Comparison of ENCODE assay signal across 16 cellular contexts in genomic region chr5:169785731-169786130, GRCh38.
DNase-seq lines count a peak whose midpoint lies in the region; TF ChIP-seq lines count a peak whose summit lies in the region.
"Had no signal": no experiment of that assay in that cellular context is flagged by ENCODE, and none has a peak within 500 bp of the region (broad histone marks: within the 10 kb centered on the region; RNA-seq: fewer than 3 reads in every experiment).

No MANE protein-coding gene starts in this region.

- H3K27ac Mint-ChIP-seq in MCF 10A (ENCODE audit: low read depth, unreplicated experiment): peak overlapping the region; percentile 3
- H3K27ac Mint-ChIP-seq: CD8-positive, alpha-beta T cell had no signal

- no peak overlapping the region for H2BK12ac ChIP-seq in mesenchymal stem cell (ENCODE audit: low read length in 2 of 2)

- H3K14ac ChIP-seq in mesenchymal stem cell (ENCODE audit: low read length in 2 of 2): no peak overlapping the region

- H3K4me3 ChIP-seq in breast epithelium: no peak overlapping the region
- H3K4me3 ChIP-seq in SJSA1: no peak overlapping the region
- no peak overlapping the region for H3K4me3 ChIP-seq in mesenchymal stem cell (ENCODE audit: insufficient read depth in 1 of 2, low read depth in 1 of 2, low read length in 2 of 2)
- H3K4me3 ChIP-seq: BLaER1 treated with 17β-estradiol and CSF1 and Interleukin-3, amounts not matched to agents 10 nM and 100 nM; MG63 had no signal

- no peak overlapping the region for H2BK15ac ChIP-seq in mesenchymal stem cell (ENCODE audit: low read depth, poor library complexity, severe bottlenecking)

- CTCF ChIA-PET in MCF 10A (lab: Yijun Ruan, JAX): interaction anchor here (0.6 kb wide), 1 partner anchor 15 kb away, joined by 3 read pairs; no protein-coding TSS in a partner anchor

- H4K8ac ChIP-seq in mesenchymal stem cell (ENCODE audit: low read length): no peak overlapping the region

- H2AK5ac ChIP-seq in mesenchymal stem cell (ENCODE audit: low read length, severe bottlenecking): no peak overlapping the region

- no peak overlapping the region for H3K18ac ChIP-seq in mesenchymal stem cell (ENCODE audit: low read depth in 1 of 2, low read length in 2 of 2)

- no peaks in the 10 kb centered on the region for H3K27me3 Mint-ChIP-seq in MCF 10A (ENCODE audit: insufficient read depth, unreplicated experiment)

- H3K4me1 ChIP-seq in breast epithelium: no peaks in the 10 kb centered on the region
- peaks cover 54% of the 10 kb centered on the region for H3K4me1 ChIP-seq in SJSA1 (replicated peaks)
- peaks cover 6% of the 10 kb centered on the region for H3K4me1 ChIP-seq in mesenchymal stem cell (ENCODE audit: control insufficient read depth, insufficient read depth, low read depth, low read length)
- H3K4me1 ChIP-seq: BLaER1 treated with 17β-estradiol and CSF1 and Interleukin-3, amounts not matched to agents 10 nM and 100 nM had no signal

- 20% methylated on average over 2 of the region's 2 CpGs for WGBS in mesenchymal stem cell

- H3K36me3 ChIP-seq in breast epithelium: no peaks in the 10 kb centered on the region
- H3K36me3 ChIP-seq in SJSA1: no peaks in the 10 kb centered on the region; the same call in 1 of the 2 replicates
- no peaks in the 10 kb centered on the region for H3K36me3 ChIP-seq in mesenchymal stem cell (ENCODE audit: control insufficient read depth in 1 of 2, insufficient read depth in 2 of 2, low read depth in 1 of 2, low read length in 2 of 2)
- H3K36me3 ChIP-seq: MG63 had no signal

- H3K9ac ChIP-seq in mesenchymal stem cell (ENCODE audit: low read length): no peak overlapping the region
- H3K9ac ChIP-seq: BLaER1 treated with 17β-estradiol and CSF1 and Interleukin-3, amounts not matched to agents 10 nM and 100 nM had no signal

- intact Hi-C loops in MCF 10A (cut with micrococcal nuclease) (no loop called here), breast epithelium (cut with DNase I; ENCODE audit: low total_unique reads) (loop anchor here (5.0 kb wide), 1 partner anchor 547 kb away; no protein-coding TSS in a partner anchor)

- peak overlapping the region; percentile 27 for H2AFZ ChIP-seq in mesenchymal stem cell (ENCODE audit: low read depth, low read length)

- DNase-seq in MCF 10A (ENCODE audit: unreplicated experiment) (no peak), breast epithelium (ENCODE audit: low spot score in 2 of 2) (no peak), SJSA1 (ENCODE audit: low read depth in 1 of 2, low spot score in 2 of 2) (no peak), mesenchymal stem cell (no peak), NCI-H226 (no peak), iPS-NIHi7 (ENCODE audit: extremely low spot score) (no peak), hypothalamus (lab: John Stamatoyannopoulos, UW) (no peak)
- DNase-seq: CD8-positive, alpha-beta T cell; NCI-H1048; NCI-H1436 treated with DMSO at 0.1 percent for 48 hours; NCI-H2029 treated with DMSO at 0.1 percent for 48 hours; NCI-H2171 treated with DMSO at 0.1 percent for 48 hours; NK-92 treated with Interleukin-12 subunit alpha and Interleukin-12 subunit beta, amount 100 ng/mL, for 24 hours; SHP77 had no signal

- H4K91ac ChIP-seq in mesenchymal stem cell (ENCODE audit: low read length): no peak overlapping the region

- no peak for TF ChIP-seq CTCF in MCF 10A (IDR thresholded peaks at IDR 0.05; ENCODE audit: unreplicated experiment)
- TF ChIP-seq CTCF in breast epithelium (IDR thresholded peaks at IDR 0.05): no peak

- POLR2A ChIA-PET in MCF 10A (lab: Yijun Ruan, JAX): no interaction called here

- BruUV-seq in MCF 10A (replicated peaks; lab: Mats Ljungman, UMichigan): no TSS peak

- no peaks in the 10 kb centered on the region for H3K79me1 ChIP-seq in mesenchymal stem cell (replicated peaks; ENCODE audit: low read length, poor library complexity, severe bottlenecking)

- H3K4me2 ChIP-seq in mesenchymal stem cell (ENCODE audit: low read length, poor library complexity, severe bottlenecking): no peak overlapping the region
- H3K4me2 ChIP-seq: BLaER1 treated with 17β-estradiol and CSF1 and Interleukin-3, amounts not matched to agents 10 nM and 100 nM had no signal

- H2BK120ac ChIP-seq in mesenchymal stem cell (ENCODE audit: low read depth, low read length): no peak overlapping the region

- H3K23ac ChIP-seq in mesenchymal stem cell (ENCODE audit: low read length in 2 of 2): no peak overlapping the region

- H3K9me3 Mint-ChIP-seq in MCF 10A (ENCODE audit: unreplicated experiment): no peaks in the 10 kb centered on the region
- H3K9me3 Mint-ChIP-seq: CD8-positive, alpha-beta T cell had no signal

- no peak for TF ChIP-seq POLR2A in breast epithelium (IDR thresholded peaks at IDR 0.05)

- no peak overlapping the region for H3K4me3 Mint-ChIP-seq in MCF 10A (ENCODE audit: unreplicated experiment)
- H3K4me3 Mint-ChIP-seq: CD8-positive, alpha-beta T cell had no signal

- H3K27ac ChIP-seq in breast epithelium: no peak overlapping the region
- H3K27ac ChIP-seq in SJSA1: peak overlapping the region; percentile 83
- no peak overlapping the region for H3K27ac ChIP-seq in mesenchymal stem cell (ENCODE audit: low read length, poor library complexity, severe bottlenecking)
- H3K27ac ChIP-seq: BLaER1 treated with 17β-estradiol and CSF1 and Interleukin-3, amounts not matched to agents 10 nM and 100 nM had no signal

- no peaks in the 10 kb centered on the region for H3K27me3 ChIP-seq in breast epithelium
- H3K27me3 ChIP-seq in SJSA1 (replicated peaks): no peaks in the 10 kb centered on the region
- H3K27me3 ChIP-seq in mesenchymal stem cell (ENCODE audit: control insufficient read depth in 1 of 2, insufficient read depth in 1 of 2, low read length in 2 of 2): no peaks in the 10 kb centered on the region
- H3K27me3 ChIP-seq: BLaER1 treated with 17β-estradiol and CSF1 and Interleukin-3, amounts not matched to agents 10 nM and 100 nM; MG63 had no signal

- H3K9me3 ChIP-seq in breast epithelium (no peaks in the 10 kb centered on the region), SJSA1 (replicated peaks) (0 out of 2 replicates have a peak, but pooled peaks cover 3% of the 10 kb centered on the region), mesenchymal stem cell (ENCODE audit: control insufficient read depth, low read length) (no peaks in the 10 kb centered on the region)
- H3K9me3 ChIP-seq: BLaER1 treated with 17β-estradiol and CSF1 and Interleukin-3, amounts not matched to agents 10 nM and 100 nM had no signal

- H2BK5ac ChIP-seq in mesenchymal stem cell (ENCODE audit: low read depth, low read length, poor library complexity, severe bottlenecking): peak overlapping the region; percentile 73

- no peak overlapping the region for H3K4ac ChIP-seq in mesenchymal stem cell (ENCODE audit: low read depth in 1 of 2, low read length in 2 of 2)

- no peaks in the 10 kb centered on the region for H3K36me3 Mint-ChIP-seq in MCF 10A (ENCODE audit: insufficient read depth, unreplicated experiment)

- H3K4me1 Mint-ChIP-seq in MCF 10A (ENCODE audit: insufficient read depth, unreplicated experiment): peaks cover 29% of the 10 kb centered on the region
